ENCODE assay signal across 10 cellular contexts in the genomic region with DNA sequence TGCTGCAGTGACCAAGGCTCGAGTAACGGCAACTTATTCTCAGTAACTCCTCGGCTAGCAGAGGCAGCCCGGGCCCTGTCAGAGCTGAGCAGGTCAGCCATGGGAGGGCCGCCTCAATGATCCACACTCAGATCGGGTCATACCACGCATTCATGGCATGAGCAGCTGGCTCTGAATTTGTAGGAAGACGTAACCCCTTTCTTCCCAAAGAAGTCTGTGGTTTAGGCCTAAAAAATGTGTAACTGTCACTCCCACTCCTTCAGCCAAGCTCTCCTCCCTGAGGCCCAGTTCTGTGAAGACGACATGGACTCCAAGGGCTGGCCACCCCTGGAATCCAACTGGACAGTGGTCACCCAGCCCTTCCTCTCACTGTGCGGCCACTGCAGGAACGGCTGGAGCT. TPM values are rescaled to one million over a fixed set of nuclear protein-coding genes. Genes with fewer than 3 reads are reported as not detected.
DNase-seq lines count a peak whose midpoint lies in the region; ATAC-seq, FAIRE-seq and TF ChIP-seq lines count a peak whose summit lies in the region.
"Had no signal": no experiment of that assay in that cellular context is flagged by ENCODE, and none has a peak within 500 bp of the region (broad histone marks: within the 10 kb centered on the region; RNA-seq: fewer than 3 reads in every experiment).

No MANE protein-coding gene starts in this region.

- FAIRE-seq in bronchial epithelial cell (lab: Jason Lieb, UNC) = peak; percentile 13

- no peaks in the 10 kb centered on the region for H3K9me3 ChIP-seq in subcutaneous abdominal adipose tissue (ENCODE audit: control insufficient read depth in 5 of 5, low read length in 5 of 5)
- H3K9me3 ChIP-seq: mucosa of descending colon had no signal

- H3K4me1 ChIP-seq in subcutaneous abdominal adipose tissue (ENCODE audit: control insufficient read depth in 5 of 5, insufficient read depth in 5 of 5, low read length in 5 of 5) = peaks cover 52 to 83% (median 81%) of the 10 kb centered on the region in 5 donors

- peak overlapping the region; percentile 100 for H3K27ac Mint-ChIP-seq in HFFc6
- no peak overlapping the region for H3K27ac Mint-ChIP-seq in natural killer cell treated with Interleukin-12 subunit alpha and Interleukin-12 subunit beta and Interleukin-15 and Interleukin-18, amount 100 ng/mL, for 72 hours
- H3K27ac Mint-ChIP-seq in activated CD4-positive, alpha-beta T cell treated with anti-CD3 and anti-CD28 coated beads, Interleukin-2, amount 10 ng/mL, durations not matched to agents 24 days and 14 days = no peak overlapping the region

- peak overlapping the region; percentile 78 for H3K4me3 Mint-ChIP-seq in HFFc6
- no peak overlapping the region for H3K4me3 Mint-ChIP-seq in natural killer cell treated with Interleukin-12 subunit alpha and Interleukin-12 subunit beta and Interleukin-15 and Interleukin-18, amount 100 ng/mL, for 72 hours
- no peak overlapping the region for H3K4me3 Mint-ChIP-seq in activated CD4-positive, alpha-beta T cell treated with anti-CD3 and anti-CD28 coated beads, Interleukin-2, amount 10 ng/mL, durations not matched to agents 24 days and 14 days

- H3K27me3 ChIP-seq in bronchial epithelial cell (ENCODE audit: control insufficient read depth, insufficient read depth, low read length) (no peaks in the 10 kb centered on the region), subcutaneous abdominal adipose tissue (ENCODE audit: control insufficient read depth in 5 of 5, insufficient read depth in 4 of 5, low read length in 5 of 5) (no peaks in the 10 kb centered on the region)

- H3K36me3 ChIP-seq in bronchial epithelial cell (ENCODE audit: control insufficient read depth, insufficient read depth, low read length) (no peaks in the 10 kb centered on the region), subcutaneous abdominal adipose tissue (ENCODE audit: control insufficient read depth in 5 of 5, insufficient read depth in 5 of 5, low read length in 5 of 5) (peaks cover 7 to 32% (median 16%) of the 10 kb centered on the region in 5 donors)

- H3K27ac ChIP-seq in subcutaneous abdominal adipose tissue (ENCODE audit: low read depth, low read length) = peak overlapping the region; percentile 100
- H3K27ac ChIP-seq: HL-60 had no signal

- DNase-seq in HFFc6 (peak; percentile 73), bronchial epithelial cell (ENCODE audit: low read depth) (no peak), left kidney (ENCODE audit: low read depth, low spot score) (peak; percentile 52), A172 (ENCODE audit: low spot score) (no peak), NK-92 (lab: John Stamatoyannopoulos, UW; ENCODE audit: unreplicated experiment) (no peak)
- DNase-seq in natural killer cell treated with Interleukin-12 subunit alpha and Interleukin-12 subunit beta and Interleukin-15 and Interleukin-18, amount 100 ng/mL, for 72 hours (ENCODE audit: low spot score) = no peak
- DNase-seq in activated CD4-positive, alpha-beta T cell treated with anti-CD3 and anti-CD28 coated beads, Interleukin-2, amount 10 ng/mL, durations not matched to agents 24 days and 14 days = no peak

- intact Hi-C loops in activated CD4-positive, alpha-beta T cell treated with anti-CD3 and anti-CD28 coated beads, Interleukin-2, amount 10 ng/mL, durations not matched to agents 24 days and 14 days (cut with micrococcal nuclease) = no loop called here

- TF ChIP-seq CTCF in HFFc6 (IDR thresholded peaks at IDR 0.05) (no peak), bronchial epithelial cell (IDR thresholded peaks at IDR 0.05; ENCODE audit: insufficient read depth, low read length, severe bottlenecking) (no peak)

- no peak for ATAC-seq in natural killer cell treated with Interleukin-12 subunit alpha and Interleukin-12 subunit beta and Interleukin-15 and Interleukin-18, amount 100 ng/mL, for 72 hours

- H3K27me3 Mint-ChIP-seq in HFFc6 (ENCODE audit: insufficient read depth) = peaks cover 9% of the 10 kb centered on the region
- no peaks in the 10 kb centered on the region for H3K27me3 Mint-ChIP-seq in natural killer cell treated with Interleukin-12 subunit alpha and Interleukin-12 subunit beta and Interleukin-15 and Interleukin-18, amount 100 ng/mL, for 72 hours
- no peaks in the 10 kb centered on the region for H3K27me3 Mint-ChIP-seq in activated CD4-positive, alpha-beta T cell treated with anti-CD3 and anti-CD28 coated beads, Interleukin-2, amount 10 ng/mL, durations not matched to agents 24 days and 14 days

- peak overlapping the region; percentile 72 to 97 (median 92) for H3K9ac ChIP-seq in subcutaneous abdominal adipose tissue (ENCODE audit: low read length in 5 of 5)

- no peak overlapping the region for H3K4me3 ChIP-seq in bronchial epithelial cell (ENCODE audit: low read depth, low read length)
- H3K4me3 ChIP-seq in subcutaneous abdominal adipose tissue (ENCODE audit: low read depth in 1 of 5, low read length in 5 of 5) = peak overlapping the region in 2 of 5 donors; percentile 25 to 49
- H3K4me3 ChIP-seq: mucosa of descending colon had no signal

- peaks cover 3% of the 10 kb centered on the region; the same call in 1 of the 2 replicates for H3K36me3 Mint-ChIP-seq in HFFc6 (ENCODE audit: low read depth)
- H3K36me3 Mint-ChIP-seq in natural killer cell treated with Interleukin-12 subunit alpha and Interleukin-12 subunit beta and Interleukin-15 and Interleukin-18, amount 100 ng/mL, for 72 hours = peaks cover 8% of the 10 kb centered on the region
- peaks cover 15% of the 10 kb centered on the region for H3K36me3 Mint-ChIP-seq in activated CD4-positive, alpha-beta T cell treated with anti-CD3 and anti-CD28 coated beads, Interleukin-2, amount 10 ng/mL, durations not matched to agents 24 days and 14 days (ENCODE audit: low read depth)

- peaks cover 75% of the 10 kb centered on the region for H3K4me1 Mint-ChIP-seq in HFFc6 (ENCODE audit: low read depth)
- peaks cover 0 to 7% of the 10 kb centered on the region in 2 donors for H3K4me1 Mint-ChIP-seq in natural killer cell treated with Interleukin-12 subunit alpha and Interleukin-12 subunit beta and Interleukin-15 and Interleukin-18, amount 100 ng/mL, for 72 hours (ENCODE audit: low read depth in 2 of 2)
- peaks cover 1% of the 10 kb centered on the region for H3K4me1 Mint-ChIP-seq in activated CD4-positive, alpha-beta T cell treated with anti-CD3 and anti-CD28 coated beads, Interleukin-2, amount 10 ng/mL, durations not matched to agents 24 days and 14 days

- no peaks in the 10 kb centered on the region for H3K9me3 Mint-ChIP-seq in HFFc6
- H3K9me3 Mint-ChIP-seq in natural killer cell treated with Interleukin-12 subunit alpha and Interleukin-12 subunit beta and Interleukin-15 and Interleukin-18, amount 100 ng/mL, for 72 hours = no peaks in the 10 kb centered on the region
- no peaks in the 10 kb centered on the region for H3K9me3 Mint-ChIP-seq in activated CD4-positive, alpha-beta T cell treated with anti-CD3 and anti-CD28 coated beads, Interleukin-2, amount 10 ng/mL, durations not matched to agents 24 days and 14 days

RNA-seq across cellular contexts. Expression of gene PPP2R1B, which starts 30.0 kb away (rescaled TPM):
- total RNA-seq in HFFc6 (2021; fragmentation: NEBNext Ultra II Directional; extraction: Animal tissue kit (Norgen Biotek cat#: 25700)) = 10 to 100 TPM; 41.6 to 50.9 (median 44.3) TPM
- total RNA-seq in bronchial epithelial cell = 26.1 and 27.8 TPM in 2 replicates
- total RNA-seq in A172 (2014; rRNA removed; shearing (Covaris generic)) = 32.1 and 34.4 TPM in 2 replicates
- 10 to 100 TPM; 56.2 to 72.3 TPM for total RNA-seq in natural killer cell treated with Interleukin-12 subunit alpha and Interleukin-12 subunit beta and Interleukin-15 and Interleukin-18, amount 100 ng/mL, for 72 hours
- 63.2 and 63.6 TPM in 2 replicates for total RNA-seq in activated CD4-positive, alpha-beta T cell treated with anti-CD3 and anti-CD28 coated beads, Interleukin-2, amount 10 ng/mL, durations not matched to agents 24 days and 14 days

Comparison
In these comparisons a context has a peak if more than half of its experiments do, and no peak if none do; other contexts are left out.
1. DNase-seq: peak in HFFc6 (single experiment) and left kidney (single experiment); none in bronchial epithelial cell (single experiment), A172 (single experiment), natural killer cell treated with Interleukin-12 subunit alpha and Interleukin-12 subunit beta and Interleukin-15 and Interleukin-18, amount 100 ng/mL, for 72 hours (single experiment), NK-92 (single experiment) and activated CD4-positive, alpha-beta T cell treated with anti-CD3 and anti-CD28 coated beads, Interleukin-2, amount 10 ng/mL, durations not matched to agents 24 days and 14 days (single experiment).